ENCODE assay signal across 1 cellular context in the genomic region with DNA sequence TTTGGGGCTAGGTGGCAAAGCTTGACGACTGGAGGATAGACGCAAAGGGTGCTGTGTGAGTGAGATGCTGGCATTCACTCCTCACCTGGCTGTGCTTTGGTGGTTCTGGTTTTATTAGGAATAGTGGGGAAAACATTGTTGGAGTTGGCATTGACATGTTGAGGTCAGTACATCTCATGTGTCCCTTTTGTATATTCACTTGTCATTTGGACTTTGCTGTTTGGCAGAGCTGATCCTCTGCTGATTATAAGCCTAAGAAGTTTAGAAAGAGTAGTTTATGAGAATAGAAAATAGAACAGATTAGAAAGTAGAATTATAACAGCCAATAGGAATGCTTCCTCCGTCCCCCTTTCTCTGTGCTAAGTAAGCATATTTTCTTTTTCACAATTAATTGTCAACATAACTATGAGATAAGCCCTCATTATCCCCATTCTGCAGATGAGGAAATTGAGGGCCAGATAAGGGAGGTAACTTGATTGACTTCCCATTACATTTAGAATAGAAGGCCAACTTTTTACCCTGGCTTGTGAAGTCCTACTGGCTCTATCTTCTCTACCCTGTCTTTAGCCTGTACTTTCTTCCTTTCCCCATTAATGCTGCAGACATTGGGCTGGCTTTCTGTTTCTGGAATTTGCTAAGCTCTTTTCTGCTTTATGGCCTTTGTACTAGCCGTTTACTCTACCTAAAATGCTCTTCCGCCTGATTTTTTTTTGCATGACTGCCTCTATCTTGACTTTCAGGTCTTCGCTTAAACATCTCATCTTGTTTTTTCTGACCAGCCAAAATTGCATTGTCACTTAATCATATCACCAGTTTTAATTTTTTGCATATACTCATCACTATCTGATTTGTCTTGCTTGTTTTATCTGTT.
TF ChIP-seq lines count a peak whose summit lies in the region.

No MANE protein-coding gene starts in this region.

TF ChIP-seq in HepG2, 621 proteins besides CTCF, POLR2A, EP300 and RAD21 (continued from another document and continues in another):
- TF ChIP-seq, protein P1, sequence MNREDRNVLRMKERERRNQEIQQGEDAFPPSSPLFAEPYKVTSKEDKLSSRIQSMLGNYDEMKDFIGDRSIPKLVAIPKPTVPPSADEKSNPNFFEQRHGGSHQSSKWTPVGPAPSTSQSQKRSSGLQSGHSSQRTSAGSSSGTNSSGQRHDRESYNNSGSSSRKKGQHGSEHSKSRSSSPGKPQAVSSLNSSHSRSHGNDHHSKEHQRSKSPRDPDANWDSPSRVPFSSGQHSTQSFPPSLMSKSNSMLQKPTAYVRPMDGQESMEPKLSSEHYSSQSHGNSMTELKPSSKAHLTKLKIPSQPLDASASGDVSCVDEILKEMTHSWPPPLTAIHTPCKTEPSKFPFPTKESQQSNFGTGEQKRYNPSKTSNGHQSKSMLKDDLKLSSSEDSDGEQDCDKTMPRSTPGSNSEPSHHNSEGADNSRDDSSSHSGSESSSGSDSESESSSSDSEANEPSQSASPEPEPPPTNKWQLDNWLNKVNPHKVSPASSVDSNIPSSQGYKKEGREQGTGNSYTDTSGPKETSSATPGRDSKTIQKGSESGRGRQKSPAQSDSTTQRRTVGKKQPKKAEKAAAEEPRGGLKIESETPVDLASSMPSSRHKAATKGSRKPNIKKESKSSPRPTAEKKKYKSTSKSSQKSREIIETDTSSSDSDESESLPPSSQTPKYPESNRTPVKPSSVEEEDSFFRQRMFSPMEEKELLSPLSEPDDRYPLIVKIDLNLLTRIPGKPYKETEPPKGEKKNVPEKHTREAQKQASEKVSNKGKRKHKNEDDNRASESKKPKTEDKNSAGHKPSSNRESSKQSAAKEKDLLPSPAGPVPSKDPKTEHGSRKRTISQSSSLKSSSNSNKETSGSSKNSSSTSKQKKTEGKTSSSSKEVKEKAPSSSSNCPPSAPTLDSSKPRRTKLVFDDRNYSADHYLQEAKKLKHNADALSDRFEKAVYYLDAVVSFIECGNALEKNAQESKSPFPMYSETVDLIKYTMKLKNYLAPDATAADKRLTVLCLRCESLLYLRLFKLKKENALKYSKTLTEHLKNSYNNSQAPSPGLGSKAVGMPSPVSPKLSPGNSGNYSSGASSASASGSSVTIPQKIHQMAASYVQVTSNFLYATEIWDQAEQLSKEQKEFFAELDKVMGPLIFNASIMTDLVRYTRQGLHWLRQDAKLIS (CRISPR knock-in tag; IDR thresholded peaks at IDR 0.05): no peak
- no peak for TF ChIP-seq ZNF790 (CRISPR knock-in tag; IDR thresholded peaks at IDR 0.05; ENCODE audit: borderline replicate concordance)
- TF ChIP-seq EZH2 (conservative IDR thresholded peaks at IDR 0.05; ENCODE audit: low read depth, low read length): no peak
- TF ChIP-seq HNF4A (CRISPR knock-in tag; IDR thresholded peaks at IDR 0.05): peak; percentile 27; the same call in 1 of the 2 replicates
- TF ChIP-seq JDP2 (CRISPR knock-in tag; IDR thresholded peaks at IDR 0.05; ENCODE audit: borderline replicate concordance): no peak
- TF ChIP-seq FOXK2 (IDR thresholded peaks at IDR 0.05): no peak
- TF ChIP-seq ZSCAN12 (CRISPR knock-in tag; IDR thresholded peaks at IDR 0.05): no peak
- TF ChIP-seq, protein P2, sequence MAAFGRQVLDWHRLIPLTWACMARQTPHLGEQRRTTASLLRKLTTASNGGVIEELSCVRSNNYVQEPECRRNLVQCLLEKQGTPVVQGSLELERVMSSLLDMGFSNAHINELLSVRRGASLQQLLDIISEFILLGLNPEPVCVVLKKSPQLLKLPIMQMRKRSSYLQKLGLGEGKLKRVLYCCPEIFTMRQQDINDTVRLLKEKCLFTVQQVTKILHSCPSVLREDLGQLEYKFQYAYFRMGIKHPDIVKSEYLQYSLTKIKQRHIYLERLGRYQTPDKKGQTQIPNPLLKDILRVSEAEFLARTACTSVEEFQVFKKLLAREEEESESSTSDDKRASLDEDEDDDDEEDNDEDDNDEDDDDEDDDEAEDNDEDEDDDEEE (CRISPR knock-in tag; IDR thresholded peaks at IDR 0.05): no peak
- no peak for TF ChIP-seq ZNF460 (CRISPR knock-in tag; IDR thresholded peaks at IDR 0.05; ENCODE audit: borderline replicate concordance)
- TF ChIP-seq, protein P3, sequence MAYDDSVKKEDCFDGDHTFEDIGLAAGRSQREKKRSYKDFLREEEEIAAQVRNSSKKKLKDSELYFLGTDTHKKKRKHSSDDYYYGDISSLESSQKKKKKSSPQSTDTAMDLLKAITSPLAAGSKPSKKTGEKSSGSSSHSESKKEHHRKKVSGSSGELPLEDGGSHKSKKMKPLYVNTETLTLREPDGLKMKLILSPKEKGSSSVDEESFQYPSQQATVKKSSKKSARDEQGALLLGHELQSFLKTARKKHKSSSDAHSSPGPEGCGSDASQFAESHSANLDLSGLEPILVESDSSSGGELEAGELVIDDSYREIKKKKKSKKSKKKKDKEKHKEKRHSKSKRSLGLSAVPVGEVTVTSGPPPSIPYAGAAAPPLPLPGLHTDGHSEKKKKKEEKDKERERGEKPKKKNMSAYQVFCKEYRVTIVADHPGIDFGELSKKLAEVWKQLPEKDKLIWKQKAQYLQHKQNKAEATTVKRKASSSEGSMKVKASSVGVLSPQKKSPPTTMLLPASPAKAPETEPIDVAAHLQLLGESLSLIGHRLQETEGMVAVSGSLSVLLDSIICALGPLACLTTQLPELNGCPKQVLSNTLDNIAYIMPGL (CRISPR knock-in tag; IDR thresholded peaks at IDR 0.05; ENCODE audit: borderline replicate concordance in 1 of 2, low read depth in 1 of 2): no peak
- no peak for TF ChIP-seq ARID2 (CRISPR knock-in tag; IDR thresholded peaks at IDR 0.05; ENCODE audit: borderline replicate concordance)
- TF ChIP-seq, protein P4, sequence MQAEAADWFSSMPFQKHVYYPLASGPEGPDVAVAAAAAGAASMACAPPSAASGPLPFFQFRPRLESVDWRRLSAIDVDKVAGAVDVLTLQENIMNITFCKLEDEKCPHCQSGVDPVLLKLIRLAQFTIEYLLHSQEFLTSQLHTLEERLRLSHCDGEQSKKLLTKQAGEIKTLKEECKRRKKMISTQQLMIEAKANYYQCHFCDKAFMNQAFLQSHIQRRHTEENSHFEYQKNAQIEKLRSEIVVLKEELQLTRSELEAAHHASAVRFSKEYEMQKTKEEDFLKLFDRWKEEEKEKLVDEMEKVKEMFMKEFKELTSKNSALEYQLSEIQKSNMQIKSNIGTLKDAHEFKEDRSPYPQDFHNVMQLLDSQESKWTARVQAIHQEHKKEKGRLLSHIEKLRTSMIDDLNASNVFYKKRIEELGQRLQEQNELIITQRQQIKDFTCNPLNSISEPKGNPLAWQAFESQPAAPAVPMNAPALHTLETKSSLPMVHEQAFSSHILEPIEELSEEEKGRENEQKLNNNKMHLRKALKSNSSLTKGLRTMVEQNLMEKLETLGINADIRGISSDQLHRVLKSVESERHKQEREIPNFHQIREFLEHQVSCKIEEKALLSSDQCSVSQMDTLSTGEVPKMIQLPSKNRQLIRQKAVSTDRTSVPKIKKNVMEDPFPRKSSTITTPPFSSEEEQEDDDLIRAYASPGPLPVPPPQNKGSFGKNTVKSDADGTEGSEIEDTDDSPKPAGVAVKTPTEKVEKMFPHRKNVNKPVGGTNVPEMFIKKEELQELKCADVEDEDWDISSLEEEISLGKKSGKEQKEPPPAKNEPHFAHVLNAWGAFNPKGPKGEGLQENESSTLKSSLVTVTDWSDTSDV (CRISPR knock-in tag; IDR thresholded peaks at IDR 0.05): no peak
- TF ChIP-seq ZBTB7B (CRISPR knock-in tag; IDR thresholded peaks at IDR 0.05): no peak
- no peak for TF ChIP-seq ZNF816 (CRISPR knock-in tag; IDR thresholded peaks at IDR 0.05; ENCODE audit: borderline replicate concordance)
- TF ChIP-seq, protein P5, sequence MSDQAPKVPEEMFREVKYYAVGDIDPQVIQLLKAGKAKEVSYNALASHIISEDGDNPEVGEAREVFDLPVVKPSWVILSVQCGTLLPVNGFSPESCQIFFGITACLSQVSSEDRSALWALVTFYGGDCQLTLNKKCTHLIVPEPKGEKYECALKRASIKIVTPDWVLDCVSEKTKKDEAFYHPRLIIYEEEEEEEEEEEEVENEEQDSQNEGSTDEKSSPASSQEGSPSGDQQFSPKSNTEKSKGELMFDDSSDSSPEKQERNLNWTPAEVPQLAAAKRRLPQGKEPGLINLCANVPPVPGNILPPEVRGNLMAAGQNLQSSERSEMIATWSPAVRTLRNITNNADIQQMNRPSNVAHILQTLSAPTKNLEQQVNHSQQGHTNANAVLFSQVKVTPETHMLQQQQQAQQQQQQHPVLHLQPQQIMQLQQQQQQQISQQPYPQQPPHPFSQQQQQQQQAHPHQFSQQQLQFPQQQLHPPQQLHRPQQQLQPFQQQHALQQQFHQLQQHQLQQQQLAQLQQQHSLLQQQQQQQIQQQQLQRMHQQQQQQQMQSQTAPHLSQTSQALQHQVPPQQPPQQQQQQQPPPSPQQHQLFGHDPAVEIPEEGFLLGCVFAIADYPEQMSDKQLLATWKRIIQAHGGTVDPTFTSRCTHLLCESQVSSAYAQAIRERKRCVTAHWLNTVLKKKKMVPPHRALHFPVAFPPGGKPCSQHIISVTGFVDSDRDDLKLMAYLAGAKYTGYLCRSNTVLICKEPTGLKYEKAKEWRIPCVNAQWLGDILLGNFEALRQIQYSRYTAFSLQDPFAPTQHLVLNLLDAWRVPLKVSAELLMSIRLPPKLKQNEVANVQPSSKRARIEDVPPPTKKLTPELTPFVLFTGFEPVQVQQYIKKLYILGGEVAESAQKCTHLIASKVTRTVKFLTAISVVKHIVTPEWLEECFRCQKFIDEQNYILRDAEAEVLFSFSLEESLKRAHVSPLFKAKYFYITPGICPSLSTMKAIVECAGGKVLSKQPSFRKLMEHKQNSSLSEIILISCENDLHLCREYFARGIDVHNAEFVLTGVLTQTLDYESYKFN (CRISPR knock-in tag; conservative IDR thresholded peaks at IDR 0.05): 0 out of 2 replicates have a peak, but pooled peaks have one; percentile 13
- TF ChIP-seq ZMYM3 (CRISPR knock-in tag; IDR thresholded peaks at IDR 0.05): peak; percentile 30; the same call in 1 of the 2 replicates
- TF ChIP-seq, protein P6, sequence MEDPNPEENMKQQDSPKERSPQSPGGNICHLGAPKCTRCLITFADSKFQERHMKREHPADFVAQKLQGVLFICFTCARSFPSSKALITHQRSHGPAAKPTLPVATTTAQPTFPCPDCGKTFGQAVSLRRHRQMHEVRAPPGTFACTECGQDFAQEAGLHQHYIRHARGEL (CRISPR knock-in tag; IDR thresholded peaks at IDR 0.05): no peak
- no peak for TF ChIP-seq ZNF883 (CRISPR knock-in tag; IDR thresholded peaks at IDR 0.05; ENCODE audit: not compliant biosample characterization)
- TF ChIP-seq FIP1L1 (IDR thresholded peaks at IDR 0.05; ENCODE audit: borderline replicate concordance, insufficient read depth, low read depth, low read length): no peak
- TF ChIP-seq, protein P7, sequence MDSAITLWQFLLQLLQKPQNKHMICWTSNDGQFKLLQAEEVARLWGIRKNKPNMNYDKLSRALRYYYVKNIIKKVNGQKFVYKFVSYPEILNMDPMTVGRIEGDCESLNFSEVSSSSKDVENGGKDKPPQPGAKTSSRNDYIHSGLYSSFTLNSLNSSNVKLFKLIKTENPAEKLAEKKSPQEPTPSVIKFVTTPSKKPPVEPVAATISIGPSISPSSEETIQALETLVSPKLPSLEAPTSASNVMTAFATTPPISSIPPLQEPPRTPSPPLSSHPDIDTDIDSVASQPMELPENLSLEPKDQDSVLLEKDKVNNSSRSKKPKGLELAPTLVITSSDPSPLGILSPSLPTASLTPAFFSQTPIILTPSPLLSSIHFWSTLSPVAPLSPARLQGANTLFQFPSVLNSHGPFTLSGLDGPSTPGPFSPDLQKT (CRISPR knock-in tag; IDR thresholded peaks at IDR 0.05; ENCODE audit: borderline replicate concordance): no peak
- TF ChIP-seq, protein P8, sequence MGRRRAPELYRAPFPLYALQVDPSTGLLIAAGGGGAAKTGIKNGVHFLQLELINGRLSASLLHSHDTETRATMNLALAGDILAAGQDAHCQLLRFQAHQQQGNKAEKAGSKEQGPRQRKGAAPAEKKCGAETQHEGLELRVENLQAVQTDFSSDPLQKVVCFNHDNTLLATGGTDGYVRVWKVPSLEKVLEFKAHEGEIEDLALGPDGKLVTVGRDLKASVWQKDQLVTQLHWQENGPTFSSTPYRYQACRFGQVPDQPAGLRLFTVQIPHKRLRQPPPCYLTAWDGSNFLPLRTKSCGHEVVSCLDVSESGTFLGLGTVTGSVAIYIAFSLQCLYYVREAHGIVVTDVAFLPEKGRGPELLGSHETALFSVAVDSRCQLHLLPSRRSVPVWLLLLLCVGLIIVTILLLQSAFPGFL (CRISPR knock-in tag; IDR thresholded peaks at IDR 0.05): no peak
- no peak for TF ChIP-seq CREB1 (IDR thresholded peaks at IDR 0.05)
- TF ChIP-seq CREB1 (CRISPR knock-in tag; IDR thresholded peaks at IDR 0.05): 0 out of 2 replicates have a peak, but pooled peaks have one; percentile 24
- no peak for TF ChIP-seq ZNF543 (CRISPR knock-in tag; IDR thresholded peaks at IDR 0.05)
- TF ChIP-seq ZNF451 (CRISPR knock-in tag; IDR thresholded peaks at IDR 0.05): no peak
- TF ChIP-seq ZNF660 (CRISPR knock-in tag; IDR thresholded peaks at IDR 0.05; ENCODE audit: borderline replicate concordance, low read depth): no peak
- no peak for TF ChIP-seq RBAK (CRISPR knock-in tag; IDR thresholded peaks at IDR 0.05)
- TF ChIP-seq, protein P9, sequence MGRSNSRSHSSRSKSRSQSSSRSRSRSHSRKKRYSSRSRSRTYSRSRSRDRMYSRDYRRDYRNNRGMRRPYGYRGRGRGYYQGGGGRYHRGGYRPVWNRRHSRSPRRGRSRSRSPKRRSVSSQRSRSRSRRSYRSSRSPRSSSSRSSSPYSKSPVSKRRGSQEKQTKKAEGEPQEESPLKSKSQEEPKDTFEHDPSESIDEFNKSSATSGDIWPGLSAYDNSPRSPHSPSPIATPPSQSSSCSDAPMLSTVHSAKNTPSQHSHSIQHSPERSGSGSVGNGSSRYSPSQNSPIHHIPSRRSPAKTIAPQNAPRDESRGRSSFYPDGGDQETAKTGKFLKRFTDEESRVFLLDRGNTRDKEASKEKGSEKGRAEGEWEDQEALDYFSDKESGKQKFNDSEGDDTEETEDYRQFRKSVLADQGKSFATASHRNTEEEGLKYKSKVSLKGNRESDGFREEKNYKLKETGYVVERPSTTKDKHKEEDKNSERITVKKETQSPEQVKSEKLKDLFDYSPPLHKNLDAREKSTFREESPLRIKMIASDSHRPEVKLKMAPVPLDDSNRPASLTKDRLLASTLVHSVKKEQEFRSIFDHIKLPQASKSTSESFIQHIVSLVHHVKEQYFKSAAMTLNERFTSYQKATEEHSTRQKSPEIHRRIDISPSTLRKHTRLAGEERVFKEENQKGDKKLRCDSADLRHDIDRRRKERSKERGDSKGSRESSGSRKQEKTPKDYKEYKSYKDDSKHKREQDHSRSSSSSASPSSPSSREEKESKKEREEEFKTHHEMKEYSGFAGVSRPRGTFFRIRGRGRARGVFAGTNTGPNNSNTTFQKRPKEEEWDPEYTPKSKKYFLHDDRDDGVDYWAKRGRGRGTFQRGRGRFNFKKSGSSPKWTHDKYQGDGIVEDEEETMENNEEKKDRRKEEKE (IDR thresholded peaks at IDR 0.05): no peak
- no peak for TF ChIP-seq SALL1 (CRISPR knock-in tag; IDR thresholded peaks at IDR 0.05)
- TF ChIP-seq, protein P10, sequence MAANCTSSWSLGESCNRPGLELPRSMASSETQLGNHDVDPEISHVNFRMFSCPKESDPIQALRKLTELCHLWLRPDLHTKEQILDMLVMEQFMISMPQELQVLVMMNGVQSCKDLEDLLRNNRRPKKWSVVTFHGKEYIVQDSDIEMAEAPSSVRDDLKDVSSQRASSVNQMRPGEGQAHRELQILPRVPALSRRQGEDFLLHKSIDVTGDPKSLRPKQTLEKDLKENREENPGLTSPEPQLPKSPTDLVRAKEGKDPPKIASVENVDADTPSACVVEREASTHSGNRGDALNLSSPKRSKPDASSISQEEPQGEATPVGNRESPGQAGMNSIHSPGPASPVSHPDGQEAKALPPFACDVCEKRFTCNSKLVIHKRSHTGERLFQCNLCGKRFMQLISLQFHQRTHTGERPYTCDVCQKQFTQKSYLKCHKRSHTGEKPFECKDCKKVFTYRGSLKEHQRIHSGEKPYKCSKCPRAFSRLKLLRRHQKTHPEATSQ (CRISPR knock-in tag; IDR thresholded peaks at IDR 0.05; ENCODE audit: borderline replicate concordance): no peak
- TF ChIP-seq ZIK1 (CRISPR knock-in tag; IDR thresholded peaks at IDR 0.05; ENCODE audit: borderline replicate concordance, low read depth): no peak
- TF ChIP-seq ZNF136 (CRISPR knock-in tag; IDR thresholded peaks at IDR 0.05; ENCODE audit: low read depth): no peak
- TF ChIP-seq BCL6 (CRISPR knock-in tag; IDR thresholded peaks at IDR 0.05): peak; percentile 48; the same call in 1 of the 2 replicates
- no peak for TF ChIP-seq ZNF124 (CRISPR knock-in tag; IDR thresholded peaks at IDR 0.05)
